Comparison of ENCODE assay signal across 25 cellular contexts in the genomic region with DNA sequence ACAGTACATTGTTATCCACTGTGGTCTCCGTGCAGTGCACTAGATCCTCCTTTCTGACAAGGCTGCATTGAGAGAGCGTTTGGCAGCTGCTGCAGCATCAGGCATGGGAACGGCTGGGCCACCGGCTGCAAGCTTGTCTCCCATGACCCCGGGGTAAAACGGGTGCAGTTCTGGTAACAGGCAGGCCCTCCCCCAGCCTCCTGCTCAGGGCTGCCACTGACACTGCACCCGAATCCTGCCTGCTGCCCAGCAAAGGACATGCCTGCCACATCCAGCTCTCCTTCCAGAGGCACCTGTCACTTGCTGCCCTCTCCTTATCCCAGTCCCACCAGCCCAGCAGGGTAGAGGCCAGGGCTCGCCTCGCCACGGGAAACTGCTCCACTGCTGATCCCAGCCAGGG.
"Had no signal": no experiment of that assay in that cellular context is flagged by ENCODE, and none has a peak within 500 bp of the region (broad histone marks: within the 10 kb centered on the region; RNA-seq: fewer than 3 reads in every experiment).

No MANE protein-coding gene starts in this region.

- DNase-seq: activated B cell treated with CpG ODN at 0.5 μM for 24 hours; activated CD4-positive, alpha-beta memory T cell treated with anti-CD3 and anti-CD28 coated beads, Interleukin-2, amount 10 ng/mL, durations not matched to agents 7 days and 5 days; activated CD4-positive, alpha-beta T cell treated with anti-CD3 and anti-CD28 coated beads for 1 hour; activated CD4-positive, alpha-beta T cell treated with anti-CD3 and anti-CD28 coated beads, Interleukin-2, amount 10 ng/mL, durations not matched to agents 7 days and 5 days; activated gamma-delta T cell; activated naive CD4-positive, alpha-beta T cell treated with anti-CD3 and anti-CD28 coated beads, Interleukin-2, amount 10 ng/mL, durations not matched to agents 7 days and 5 days; activated naive CD8-positive, alpha-beta T cell treated with anti-CD3 and anti-CD28 coated beads for 36 hours; activated T-cell treated with anti-CD3 and anti-CD28 coated beads for 4 hours; activated T-cell treated with anti-CD3 and anti-CD28 coated beads, Interleukin-2, amount 50 U/mL, for 48 hours; brain microvascular endothelial cell; IMR-90; Kasumi-1; KBM-7; NCI-H1105 treated with DMSO at 0.1 percent for 48 hours; NCI-H1930; NCI-H345; NCI-H510A; NCI-H526 treated with DMSO at 0.1 percent for 48 hours; NCI-H82; SIG-M5; SW 1271 had no signal

- H3K4me1 Mint-ChIP-seq: activated T-helper 17 cell treated with anti-CD3 and anti-CD28 coated beads, Interleukin-2, amount 50 U/mL, for 72 hours had no signal

- H3K4me3 Mint-ChIP-seq: activated B cell treated with CpG ODN at 0.5 μM for 24 hours; activated CD4-positive, alpha-beta memory T cell treated with anti-CD3 and anti-CD28 coated beads, Interleukin-2, amount 10 ng/mL, durations not matched to agents 7 days and 5 days; activated CD4-positive, alpha-beta T cell treated with anti-CD3 and anti-CD28 coated beads, Interleukin-2, amount 10 ng/mL, durations not matched to agents 7 days and 5 days; activated naive CD4-positive, alpha-beta T cell treated with anti-CD3 and anti-CD28 coated beads, Interleukin-2, amount 10 ng/mL, durations not matched to agents 7 days and 5 days; activated naive CD8-positive, alpha-beta T cell treated with anti-CD3 and anti-CD28 coated beads for 36 hours; activated T-helper 17 cell treated with anti-CD3 and anti-CD28 coated beads, Interleukin-2, amount 50 U/mL, for 72 hours; T-helper 1 cell treated with Interleukin-12 subunit alpha and Interleukin-12 subunit beta and Interleukin-4 antibody, amounts not matched to agents 30 μg/mL and 1 μg/mL, for 36 hours had no signal

- H3K36me3 ChIP-seq: brain microvascular endothelial cell, cardiac muscle cell had no signal

- H3K27me3 Mint-ChIP-seq: activated CD4-positive, alpha-beta memory T cell treated with anti-CD3 and anti-CD28 coated beads, Interleukin-2, amount 10 ng/mL, durations not matched to agents 7 days and 5 days; activated T-helper 17 cell treated with anti-CD3 and anti-CD28 coated beads, Interleukin-2, amount 50 U/mL, for 72 hours had no signal

- H3K27ac ChIP-seq: brain microvascular endothelial cell, cardiac muscle cell, SK-N-MC had no signal

- ATAC-seq: activated T-helper 17 cell treated with anti-CD3 and anti-CD28 coated beads, Interleukin-2, amount 50 U/mL, for 72 hours had no signal

- H3K36me3 Mint-ChIP-seq: activated naive CD4-positive, alpha-beta T cell treated with anti-CD3 and anti-CD28 coated beads, Interleukin-2, amount 10 ng/mL, durations not matched to agents 7 days and 5 days; activated naive CD8-positive, alpha-beta T cell treated with anti-CD3 and anti-CD28 coated beads for 36 hours had no signal

- H3K4me3 ChIP-seq: cardiac muscle cell, SK-N-MC had no signal

- H3K27ac Mint-ChIP-seq: activated B cell treated with CpG ODN at 0.5 μM for 24 hours; activated CD4-positive, alpha-beta memory T cell treated with anti-CD3 and anti-CD28 coated beads, Interleukin-2, amount 10 ng/mL, durations not matched to agents 7 days and 5 days; activated CD4-positive, alpha-beta T cell treated with anti-CD3 and anti-CD28 coated beads, Interleukin-2, amount 10 ng/mL, durations not matched to agents 7 days and 5 days; activated naive CD4-positive, alpha-beta T cell treated with anti-CD3 and anti-CD28 coated beads, Interleukin-2, amount 10 ng/mL, durations not matched to agents 7 days and 5 days; activated naive CD8-positive, alpha-beta T cell treated with anti-CD3 and anti-CD28 coated beads for 36 hours; activated T-helper 17 cell treated with anti-CD3 and anti-CD28 coated beads, Interleukin-2, amount 50 U/mL, for 72 hours; T-helper 1 cell treated with Interleukin-12 subunit alpha and Interleukin-12 subunit beta and Interleukin-4 antibody, amounts not matched to agents 30 μg/mL and 1 μg/mL, for 36 hours had no signal

- H3K9me3 Mint-ChIP-seq: activated B cell treated with CpG ODN at 0.5 μM for 24 hours; activated CD4-positive, alpha-beta memory T cell treated with anti-CD3 and anti-CD28 coated beads, Interleukin-2, amount 10 ng/mL, durations not matched to agents 7 days and 5 days; activated CD4-positive, alpha-beta T cell treated with anti-CD3 and anti-CD28 coated beads, Interleukin-2, amount 10 ng/mL, durations not matched to agents 7 days and 5 days; activated naive CD4-positive, alpha-beta T cell treated with anti-CD3 and anti-CD28 coated beads, Interleukin-2, amount 10 ng/mL, durations not matched to agents 7 days and 5 days; activated naive CD8-positive, alpha-beta T cell treated with anti-CD3 and anti-CD28 coated beads for 36 hours; activated T-helper 17 cell treated with anti-CD3 and anti-CD28 coated beads, Interleukin-2, amount 50 U/mL, for 72 hours; T-helper 1 cell treated with Interleukin-12 subunit alpha and Interleukin-12 subunit beta and Interleukin-4 antibody, amounts not matched to agents 30 μg/mL and 1 μg/mL, for 36 hours had no signal

- H3K27me3 ChIP-seq: brain microvascular endothelial cell, cardiac muscle cell had no signal
